12 cellular contexts compared by ENCODE assay signal in genomic region chr2:203740741-203741363, GRCh38. TPM values are rescaled to one million over a fixed set of nuclear protein-coding genes. Genes with fewer than 3 reads are reported as not detected.
DNase-seq lines count a peak whose midpoint lies in the region; ATAC-seq and TF ChIP-seq lines count a peak whose summit lies in the region.
"Had no signal": no experiment of that assay in that cellular context is flagged by ENCODE, and none has a peak within 500 bp of the region (broad histone marks: within the 10 kb centered on the region; RNA-seq: fewer than 3 reads in every experiment).

No MANE protein-coding gene starts in this region.

- H3K4me1 Mint-ChIP-seq in activated naive CD8-positive, alpha-beta T cell treated with anti-CD3 and anti-CD28 coated beads for 36 hours = peaks cover 88% of the 10 kb centered on the region
- peaks cover 13% of the 10 kb centered on the region in 2 donors for H3K4me1 Mint-ChIP-seq in natural killer cell

- intact Hi-C loops in natural killer cell (cut with micrococcal nuclease) = no loop called here

- peak overlapping the region; percentile 76 for H3K4me3 Mint-ChIP-seq in activated naive CD8-positive, alpha-beta T cell treated with anti-CD3 and anti-CD28 coated beads for 36 hours
- H3K4me3 Mint-ChIP-seq in natural killer cell = peak overlapping the region; percentile 8

- H3K27ac Mint-ChIP-seq in activated naive CD8-positive, alpha-beta T cell treated with anti-CD3 and anti-CD28 coated beads for 36 hours = peak overlapping the region; percentile 100
- H3K27ac Mint-ChIP-seq in natural killer cell = peak overlapping the region in 1 of 2 donors; percentile 77

- H3K4me2 ChIP-seq in MM.1S (ENCODE audit: low read depth, low read length) = no peak overlapping the region

- H3K9me3 Mint-ChIP-seq in activated naive CD8-positive, alpha-beta T cell treated with anti-CD3 and anti-CD28 coated beads for 36 hours = peaks cover 18% of the 10 kb centered on the region
- no peaks in the 10 kb centered on the region for H3K9me3 Mint-ChIP-seq in natural killer cell

- DNase-seq in EL (peak; percentile 70), MM.1S (no peak), natural killer cell (no peak), NCI-H2029 treated with DMSO at 0.1 percent for 48 hours (lab: John Stamatoyannopoulos, UW) (no peak), NOMO-1 treated with dmso at 0.1 percent for 144 hours (lab: John Stamatoyannopoulos, UW; ENCODE audit: unreplicated experiment) (no peak), GM19238 (ENCODE audit: insufficient read length, low spot score) (no peak)
- DNase-seq in activated naive CD8-positive, alpha-beta T cell treated with anti-CD3 and anti-CD28 coated beads for 36 hours = no peak
- DNase-seq: GF-D8, NCI-H146, pancreas, T1000 had no signal

- H3F3A ChIP-seq in MM.1S (ENCODE audit: insufficient read depth, low read length) = no peaks in the 10 kb centered on the region

- H3K9ac ChIP-seq in MM.1S (ENCODE audit: low read length) = no peak overlapping the region

- H3K36me3 ChIP-seq in MM.1S (replicated peaks; ENCODE audit: insufficient read depth, low read length) = peaks cover 23% of the 10 kb centered on the region
- H3K36me3 ChIP-seq: pancreas had no signal

- no peaks in the 10 kb centered on the region for H3K27me3 ChIP-seq in MM.1S (replicated peaks; ENCODE audit: insufficient read depth, low read length)

- H3K79me2 ChIP-seq in MM.1S (ENCODE audit: low read length) = peaks cover 32% of the 10 kb centered on the region

- H3K4me1 ChIP-seq in MM.1S (ENCODE audit: low read length) = 0 out of 2 replicates have a peak, but pooled peaks cover 6% of the 10 kb centered on the region
- H3K4me1 ChIP-seq: pancreas had no signal

- peaks cover 4% of the 10 kb centered on the region for H3K27me3 Mint-ChIP-seq in activated naive CD8-positive, alpha-beta T cell treated with anti-CD3 and anti-CD28 coated beads for 36 hours
- H3K27me3 Mint-ChIP-seq in natural killer cell (ENCODE audit: low read depth in 2 of 2) = no peaks in the 10 kb centered on the region

- ATAC-seq in natural killer cell (peak; percentile 32 to 54 (median 44)), GM21381 (IDR thresholded peaks at IDR 0.05; ENCODE audit: unreplicated experiment) (no peak)
- ATAC-seq: pancreas had no signal

- peaks cover 67% of the 10 kb centered on the region for H3K36me3 Mint-ChIP-seq in activated naive CD8-positive, alpha-beta T cell treated with anti-CD3 and anti-CD28 coated beads for 36 hours
- H3K36me3 Mint-ChIP-seq in natural killer cell = no peaks in the 10 kb centered on the region

- H4K20me1 ChIP-seq in MM.1S (ENCODE audit: insufficient read depth, low read length) = no peaks in the 10 kb centered on the region

- H3K9me2 ChIP-seq in MM.1S (replicated peaks; ENCODE audit: insufficient read depth, low read length) = no peaks in the 10 kb centered on the region

- H3K27ac ChIP-seq in MM.1S (ENCODE audit: low read length) = 0 out of 2 replicates have a peak overlapping the region, but pooled peaks have one; percentile 2
- H3K27ac ChIP-seq: pancreas had no signal

- H3K4me3 ChIP-seq in MM.1S (ENCODE audit: low read length) = no peak overlapping the region
- H3K4me3 ChIP-seq: pancreas had no signal

- TF ChIP-seq CTCF in MM.1S (IDR thresholded peaks at IDR 0.05; ENCODE audit: low read length) (no peak), natural killer cell (IDR thresholded peaks at IDR 0.05) (no peak)

- H2AFZ ChIP-seq in MM.1S (ENCODE audit: low read length) = no peak overlapping the region

- no peaks in the 10 kb centered on the region for H3K9me3 ChIP-seq in MM.1S (replicated peaks; ENCODE audit: insufficient read depth, low read length)
- H3K9me3 ChIP-seq: pancreas had no signal

RNA-seq across cellular contexts. Expression of gene CD28, which starts 34.4 kb away (rescaled TPM):
- total RNA-seq in activated naive CD8-positive, alpha-beta T cell treated with anti-CD3 and anti-CD28 coated beads for 36 hours = 10 to 100 TPM; 84.0 to 88.8 TPM
- total RNA-seq in natural killer cell = 1 to 10 TPM in 2 of 3 donors, under 1 TPM in 1; 0.54 to 3.5 (median 3.3) TPM

Comparison
In these comparisons a context has a peak if more than half of its experiments do, and no peak if none do; other contexts are left out.
1. RNA of gene CD28, which starts 34.4 kb away (total RNA-seq): 84.0 to 88.8 TPM in activated naive CD8-positive, alpha-beta T cell treated with anti-CD3 and anti-CD28 coated beads for 36 hours; 0.54 to 3.5 TPM in natural killer cell; every median in the first group is over 10 times any median in the second.